25 cellular contexts compared by ENCODE assay signal in genomic region chr9:113302792-113303418, GRCh38. TPM values are rescaled to one million over a fixed set of nuclear protein-coding genes. Genes with fewer than 3 reads are reported as not detected.
DNase-seq lines count a peak whose midpoint lies in the region; ATAC-seq, FAIRE-seq and TF ChIP-seq lines count a peak whose summit lies in the region.
"Had no signal": no experiment of that assay in that cellular context is flagged by ENCODE, and none has a peak within 500 bp of the region (broad histone marks: within the 10 kb centered on the region; RNA-seq: fewer than 3 reads in every experiment).

Gene RNF183 (minus strand): TSS chr9:113303376. CDS start chr9:113298184, 5,192 bp downstream.

- in situ Hi-C loops in HepG2 (cut with HindIII; ENCODE audit: extremely low pct_ligation_motif_present, low pct_unique_long_range_greater_than_20kb) (no loop called here), GM13977 (cut with MboI; ENCODE audit: low pct_unique_long_range_greater_than_20kb, low sequenced_read_pairs, unreplicated experiment) (loop anchor here (25.0 kb wide), 1 partner anchor 359 kb away; no protein-coding TSS in a partner anchor)

- BruUV-seq in HepG2 (replicated peaks; lab: Mats Ljungman, UMichigan), result no TSS peak

- H3K36me3 ChIP-seq in HepG2 (replicated peaks in 1 of 2; ENCODE audit: control insufficient read depth in 1 of 2, insufficient read depth in 2 of 2, low read length in 2 of 2) (no peaks in the 10 kb centered on the region), right lobe of liver (no peaks in the 10 kb centered on the region), mucosa of descending colon (ENCODE audit: low read depth) (no peaks in the 10 kb centered on the region)
- H3K36me3 ChIP-seq: neutrophil, upper lobe of right lung had no signal

- 0 out of 2 replicates have a peak, but pooled peaks have one; percentile 4 for TF ChIP-seq CTCF in HepG2 (CRISPR knock-in tag; IDR thresholded peaks at IDR 0.05)
- no peak for TF ChIP-seq CTCF in right lobe of liver (IDR thresholded peaks at IDR 0.05)
- TF ChIP-seq CTCF in epithelial cell of proximal tubule (conservative IDR thresholded peaks at IDR 0.05; ENCODE audit: low read depth, low read length), result no peak
- no peak for TF ChIP-seq CTCF in mucosa of descending colon (IDR thresholded peaks at IDR 0.05)
- no peak for TF ChIP-seq CTCF in type B pancreatic cell (conservative IDR thresholded peaks at IDR 0.05)
- no peak for TF ChIP-seq CTCF in GM13977 (IDR thresholded peaks at IDR 0.05; ENCODE audit: extremely low read depth, insufficient read depth, missing control alignments)

- DNase-seq in HepG2 (ENCODE audit: low spot score) (peak; percentile 40), right lobe of liver (no peak), epithelial cell of proximal tubule (ENCODE audit: low read depth) (peak; percentile 55), mucosa of descending colon (peak; percentile 41 to 60 (median 54)), type B pancreatic cell (ENCODE audit: extremely low spot score, unreplicated experiment) (no peak), GM13977 (ENCODE audit: low spot score) (no peak)
- no peak for DNase-seq in activated CD4-positive, alpha-beta T cell treated with anti-CD3 and anti-CD28 coated beads, Interleukin-2, amount 50 U/mL, for 1 hour
- DNase-seq: 8988T; activated CD4-positive, alpha-beta T cell treated with anti-CD3 and anti-CD28 coated beads, Interleukin-2, amount 50 U/mL, for 4 hours; activated effector memory CD4-positive, alpha-beta T cell treated with anti-CD3 and anti-CD28 coated beads, Interleukin-2, amount 50 U/mL, for 16 hours; activated naive CD8-positive, alpha-beta T cell treated with anti-CD3 and anti-CD28 coated beads, Interleukin-2, amount 50 U/mL, for 24 hours; body of pancreas; CD8-positive, alpha-beta memory T cell; DMS79 treated with DMSO at 0.1 percent for 48 hours; glutamatergic neuron; left ventricle myocardium superior; NCI-H2171 treated with DMSO at 0.1 percent for 48 hours; NCI-H524 treated with DMSO at 0.1 percent for 48 hours; upper lobe of right lung had no signal

- peak within 1 kb of the TSS; percentile 25 for H3K27ac Mint-ChIP-seq in type B pancreatic cell
- H3K27ac Mint-ChIP-seq: activated naive CD8-positive, alpha-beta T cell treated with anti-CD3 and anti-CD28 coated beads, Interleukin-2, amount 50 U/mL, for 24 hours; CD8-positive, alpha-beta memory T cell; T-helper 2 cell treated with Interferon-gamma antibody and Interleukin-4, amounts not matched to agents 5 μg/mL and 100 μg/mL, for 36 hours had no signal

- H3K4me3 ChIP-seq in HepG2 (replicated peaks in 1 of 3; ENCODE audit: insufficient read depth in 1 of 3, low read depth in 2 of 3, low read length in 3 of 3) (peak within 1 kb of the TSS; percentile 45 to 63 (median 53)), right lobe of liver (no peak within 1 kb of the TSS), epithelial cell of proximal tubule (ENCODE audit: low read depth, low read length) (peak within 1 kb of the TSS; percentile 43), mucosa of descending colon (no peak within 1 kb of the TSS)
- H3K4me3 ChIP-seq: body of pancreas, SK-N-MC, upper lobe of right lung had no signal

- H3K27ac ChIP-seq in HepG2 (ENCODE audit: extremely low read length, insufficient read depth, low read length), result peak within 1 kb of the TSS; percentile 4
- H3K27ac ChIP-seq in right lobe of liver, result no peak within 1 kb of the TSS
- H3K27ac ChIP-seq: body of pancreas, neutrophil, SK-N-MC, upper lobe of right lung had no signal

- no peaks in the 10 kb centered on the region for H3K9me3 Mint-ChIP-seq in type B pancreatic cell
- H3K9me3 Mint-ChIP-seq: activated naive CD8-positive, alpha-beta T cell treated with anti-CD3 and anti-CD28 coated beads, Interleukin-2, amount 50 U/mL, for 24 hours; CD8-positive, alpha-beta memory T cell; T-helper 2 cell treated with Interferon-gamma antibody and Interleukin-4, amounts not matched to agents 5 μg/mL and 100 μg/mL, for 36 hours had no signal

- no peaks in the 10 kb centered on the region; a peak in 1 of 5 replicates for H3K27me3 ChIP-seq in HepG2 (ENCODE audit: control insufficient read depth in 1 of 2, insufficient read depth in 2 of 2, low read length in 2 of 2)
- no peaks in the 10 kb centered on the region for H3K27me3 ChIP-seq in right lobe of liver
- H3K27me3 ChIP-seq: body of pancreas, neutrophil, upper lobe of right lung had no signal

- WGBS in HepG2 (ENCODE audit: low lambda C conversion rate), result 7% methylated on average over 20 of the region's 25 CpGs
- 57% methylated on average over 24 of the region's 25 CpGs for WGBS in right lobe of liver (ENCODE audit: insufficient coverage, low coverage, low lambda C conversion rate, missing lambda C conversion rate)

- ATAC-seq in HepG2 (peak; percentile 80), right lobe of liver (no peak), mucosa of descending colon (peak; percentile 71), GM21423 (IDR thresholded peaks at IDR 0.05; ENCODE audit: unreplicated experiment) (no peak)
- ATAC-seq: activated naive CD8-positive, alpha-beta T cell treated with anti-CD3 and anti-CD28 coated beads, Interleukin-2, amount 50 U/mL, for 24 hours; body of pancreas; left ventricle myocardium superior; upper lobe of right lung had no signal

- POLR2A ChIA-PET in HepG2 (lab: Yijun Ruan, JAX), result interaction anchor here (0.7 to 1.3 kb wide), 3 partner anchors 27 to 108 kb away, joined by 3 to 5 read pairs (median 3); partner anchors contain the start of genes C9orf43, CDC26, POLE3 and PRPF4

- peak; percentile 15 for FAIRE-seq in HepG2 (lab: Jason Lieb, UNC)
- FAIRE-seq: H54 had no signal

- peak within 1 kb of the TSS; percentile 18 for H3K9ac ChIP-seq in HepG2 (ENCODE audit: insufficient read depth, low read depth, low read length)

- TF ChIP-seq POLR2A in HepG2 (IDR thresholded peaks at IDR 0.05; ENCODE audit: insufficient read depth in 1 of 2, low read depth in 2 of 2, low read length in 2 of 2) (peak in 1 of 2 experiments; percentile 51; a peak in 2 of 4 replicates), right lobe of liver (IDR thresholded peaks at IDR 0.05) (no peak)

- no peaks in the 10 kb centered on the region for H3K79me2 ChIP-seq in HepG2 (ENCODE audit: insufficient read depth, low read length)

- CTCF ChIA-PET in HepG2 (lab: Yijun Ruan, JAX; ENCODE audit: low intra/inter-chr PET ratio, low total read pairs), result no interaction called here

- H3K4me2 ChIP-seq in HepG2 (ENCODE audit: low read depth, low read length), result peak within 1 kb of the TSS; percentile 88

- H4K20me1 ChIP-seq in HepG2 (ENCODE audit: insufficient read depth, low read length), result no peaks in the 10 kb centered on the region

- H3K9me3 ChIP-seq in HepG2 (ENCODE audit: low read length) (no peaks in the 10 kb centered on the region), right lobe of liver (no peaks in the 10 kb centered on the region), mucosa of descending colon (no peaks in the 10 kb centered on the region)
- H3K9me3 ChIP-seq: body of pancreas, neutrophil, upper lobe of right lung had no signal

- intact Hi-C loops in HepG2 (cut with micrococcal nuclease; ENCODE audit: unreplicated experiment), result no loop called here
- intact Hi-C loops in right lobe of liver (cut with DNase I), result no loop called here
- intact Hi-C loops in mucosa of descending colon (cut with DNase I, micrococcal nuclease), result loop anchor here in 1 of 2 donors (10.0 kb wide), 1 partner anchor 102 kb away; the partner anchor contains the start of gene ALAD

- H3K27me3 Mint-ChIP-seq in type B pancreatic cell, result peaks cover 4% of the 10 kb centered on the region
- H3K27me3 Mint-ChIP-seq: activated naive CD8-positive, alpha-beta T cell treated with anti-CD3 and anti-CD28 coated beads, Interleukin-2, amount 50 U/mL, for 24 hours had no signal

- TF ChIP-seq EP300 in HepG2 (IDR thresholded peaks at IDR 0.05; ENCODE audit: low read depth in 2 of 2, low read length in 2 of 2) (no peak), HepG2 (CRISPR knock-in tag; IDR thresholded peaks at IDR 0.05; ENCODE audit: borderline replicate concordance) (no peak)

- H3K4me1 ChIP-seq in HepG2 (ENCODE audit: insufficient read depth, low read length) (peaks cover 31% of the 10 kb centered on the region), right lobe of liver (no peaks in the 10 kb centered on the region), mucosa of descending colon (ENCODE audit: low read depth) (no peaks in the 10 kb centered on the region)
- H3K4me1 ChIP-seq: upper lobe of right lung had no signal

- TF ChIP-seq RAD21 in HepG2 (CRISPR knock-in tag; IDR thresholded peaks at IDR 0.05), result no peak

- peak within 1 kb of the TSS; percentile 82 for H2AFZ ChIP-seq in HepG2 (ENCODE audit: low read length)

- no peaks in the 10 kb centered on the region for H3K36me3 Mint-ChIP-seq in type B pancreatic cell

- H3K4me3 Mint-ChIP-seq in type B pancreatic cell, result no peak within 1 kb of the TSS
- H3K4me3 Mint-ChIP-seq: activated naive CD8-positive, alpha-beta T cell treated with anti-CD3 and anti-CD28 coated beads, Interleukin-2, amount 50 U/mL, for 24 hours; CD8-positive, alpha-beta memory T cell; T-helper 2 cell treated with Interferon-gamma antibody and Interleukin-4, amounts not matched to agents 5 μg/mL and 100 μg/mL, for 36 hours had no signal

- peaks cover 14% of the 10 kb centered on the region for H3K4me1 Mint-ChIP-seq in type B pancreatic cell (ENCODE audit: unreplicated experiment)
- H3K4me1 Mint-ChIP-seq: activated naive CD8-positive, alpha-beta T cell treated with anti-CD3 and anti-CD28 coated beads, Interleukin-2, amount 50 U/mL, for 24 hours; CD8-positive, alpha-beta memory T cell had no signal

RNA-seq across cellular contexts. Expression of gene RNF183, which starts in this region (rescaled TPM):
- total RNA-seq in HepG2 (2016; rRNA removed; fragmentation: Illumina TruSeq; extraction: Trizol) (0.13 TPM in 1 of 2 replicates, not detected in the other), right lobe of liver (under 1 TPM in 1 of 6 experiments, not detected in 5; 0.27 TPM), epithelial cell of proximal tubule (3.9 TPM in 1 of 2 replicates, not detected in the other), mucosa of descending colon (1 to 10 TPM in 2 of 3 donors, under 1 TPM in 1; 0.35 to 1.4 (median 1.1) TPM), type B pancreatic cell (ENCODE audit: low replicate concordance) (0.77 and 1.0 TPM in 2 replicates)
- not detected in 2 replicates for total RNA-seq in HepG2 (2016; cell fraction: cytosol; rRNA removed; fragmentation: Illumina TruSeq; extraction: Trizol; ENCODE audit: low read depth)
- 0.13 TPM in 1 of 2 replicates, not detected in the other for total RNA-seq in HepG2 (2016; cell fraction: insoluble cytoplasmic fraction; rRNA removed; fragmentation: Illumina TruSeq; extraction: Trizol)
- not detected in 2 replicates for total RNA-seq in HepG2 (2016; cell fraction: membrane; rRNA removed; fragmentation: Illumina TruSeq; extraction: Trizol)
- 0.68 TPM in 1 of 2 replicates, not detected in the other for total RNA-seq in HepG2 (2016; cell fraction: nucleus; rRNA removed; fragmentation: Illumina TruSeq; extraction: Trizol)
- 6.5 and 7.3 TPM in 2 replicates for polyA plus RNA-seq in HepG2 (2011; rRNA removed)
- 3.8 and 4.0 TPM in 2 replicates for polyA plus RNA-seq in HepG2 (2011; cell fraction: cytosol; rRNA removed)
- polyA plus RNA-seq in HepG2 (2011; cell fraction: nucleus; rRNA removed), result 31.3 and 36.2 TPM in 2 replicates
- 1.6 and 2.1 TPM in 2 replicates for polyA plus RNA-seq in HepG2 (2012)
- polyA plus RNA-seq in HepG2 (2016; cell fraction: cytosol; fragmentation: Illumina TruSeq; extraction: Trizol; ENCODE audit: low read depth), result not detected in 2 replicates
- polyA plus RNA-seq in HepG2 (2016; cell fraction: insoluble cytoplasmic fraction; fragmentation: Illumina TruSeq; extraction: Trizol; ENCODE audit: low read depth), result not detected in 2 replicates
- polyA plus RNA-seq in HepG2 (2016; cell fraction: membrane; fragmentation: Illumina TruSeq; extraction: Trizol; ENCODE audit: low read depth), result not detected in 2 replicates
- polyA plus RNA-seq in HepG2 (2016; cell fraction: nucleus; fragmentation: Illumina TruSeq; extraction: Trizol; ENCODE audit: insufficient read depth, low read depth), result 0.61 and 0.64 TPM in 2 replicates
- 0.21 and 3.4 TPM in 2 replicates for polyA minus RNA-seq in HepG2 (2011; rRNA and poly(A)+ RNA removed; ENCODE audit: low replicate concordance)
- polyA minus RNA-seq in HepG2 (2011; cell fraction: cytosol; rRNA and poly(A)+ RNA removed), result 1.2 and 1.3 TPM in 2 replicates
- polyA minus RNA-seq in HepG2 (2011; cell fraction: nucleus; rRNA and poly(A)+ RNA removed), result 1.9 and 3.5 TPM in 2 replicates
- total RNA-seq: body of pancreas; CD8-positive, alpha-beta memory T cell; left ventricle myocardium superior; RPMI7951; upper lobe of right lung had no signal
- polyA plus RNA-seq: CD8-positive, alpha-beta memory T cell had no signal

Comparison
In these comparisons a context has a peak if more than half of its experiments do, and no peak if none do; other contexts are left out.
1. ATAC-seq: peak in HepG2 (single experiment) and mucosa of descending colon (single experiment); none in right lobe of liver (0 of 4) and GM21423 (single experiment).
2. DNase-seq: peak in HepG2 (single experiment), epithelial cell of proximal tubule (single experiment) and mucosa of descending colon (3 of 3); none in right lobe of liver (0 of 3), type B pancreatic cell (single experiment), GM13977 (single experiment) and activated CD4-positive, alpha-beta T cell treated with anti-CD3 and anti-CD28 coated beads, Interleukin-2, amount 50 U/mL, for 1 hour (single experiment).
3. H3K4me3 ChIP-seq: peak in HepG2 (3 of 3) and epithelial cell of proximal tubule (single experiment); none in right lobe of liver (0 of 3) and mucosa of descending colon (single experiment).